Comparison of ENCODE assay signal across 9 cellular contexts in genomic region chr16:71499775-71500364, GRCh38. TPM values are rescaled to one million over a fixed set of nuclear protein-coding genes. Genes with fewer than 3 reads are reported as not detected.
DNase-seq lines count a peak whose midpoint lies in the region; ATAC-seq and TF ChIP-seq lines count a peak whose summit lies in the region.
"Had no signal": no experiment of that assay in that cellular context is flagged by ENCODE, and none has a peak within 500 bp of the region (broad histone marks: within the 10 kb centered on the region; RNA-seq: fewer than 3 reads in every experiment).

No MANE protein-coding gene starts in this region.

- H3K4me1 ChIP-seq in breast epithelium = no peaks in the 10 kb centered on the region

- ATAC-seq in GM18861 (IDR thresholded peaks at IDR 0.05; ENCODE audit: unreplicated experiment) (peak; percentile 70), GM18867 (IDR thresholded peaks at IDR 0.05; ENCODE audit: unreplicated experiment) (no peak)

- no peak overlapping the region for H3K27ac ChIP-seq in breast epithelium

- no peaks in the 10 kb centered on the region for H3K9me3 ChIP-seq in breast epithelium

- DNase-seq in AG20443 (ENCODE audit: low spot score) (peak; percentile 77), NCI-H1092 (lab: John Stamatoyannopoulos, UW) (peak; percentile 39), T-helper 2 cell (peak in 3 of 5 experiments; percentile 12 to 59 (median 16)), breast epithelium (ENCODE audit: low spot score in 2 of 2) (no peak), kidney tubule cell (ENCODE audit: low spot score) (peak; percentile 68)
- DNase-seq in stimulated activated CD4-positive, alpha-beta T cell treated with anti-CD3 and anti-CD28 coated beads, TNF-alpha, amount 100 ng/mL, for 48 hours (ENCODE audit: low read depth in 3 of 3) = peak in 2 of 3 donors; percentile 18 to 35

- peak; percentile 49 to 65 (median 55) for TF ChIP-seq CTCF in breast epithelium (IDR thresholded peaks at IDR 0.05)

- TF ChIP-seq POLR2A in breast epithelium (IDR thresholded peaks at IDR 0.05) = no peak

- H3K27me3 ChIP-seq in breast epithelium = no peaks in the 10 kb centered on the region

- H3K4me3 ChIP-seq in breast epithelium = no peak overlapping the region

- H3K36me3 ChIP-seq in breast epithelium = no peaks in the 10 kb centered on the region

- intact Hi-C loops in breast epithelium (cut with DNase I; ENCODE audit: low total_unique reads) = loop anchor here (10.0 kb wide), 1 partner anchor 1165 kb away; no protein-coding TSS in a partner anchor

RNA-seq across cellular contexts. Expression of gene ZNF19, which starts 10.7 kb away (rescaled TPM):
- total RNA-seq in breast epithelium = 10 to 100 TPM; 16.7 to 20.2 (median 19.5) TPM

RNA-seq across cellular contexts. Expression of gene CHST4, which starts 26.4 kb away (rescaled TPM):
- total RNA-seq in breast epithelium = 1 to 10 TPM in 1 of 3 donors, under 1 TPM in 2; 0.59 to 1.3 (median 0.66) TPM
- total RNA-seq: pulmonary artery endothelial cell had no signal

RNA-seq across cellular contexts. Expression of gene ZNF23, which starts 37.8 kb away (rescaled TPM):
- 10 to 100 TPM in 2 of 3 donors, 1 to 10 TPM in 1; 9.8 to 16.8 (median 11.8) TPM for total RNA-seq in breast epithelium

RNA-seq across cellular contexts. Expression of gene TLE7, which starts 58.0 kb away (rescaled TPM):
- total RNA-seq in breast epithelium = not detected
- total RNA-seq: pulmonary artery endothelial cell had no signal

Comparison
In these comparisons a context has a peak if more than half of its experiments do, and no peak if none do; other contexts are left out.
1. DNase-seq: peak in AG20443 (single experiment), NCI-H1092 (single experiment), T-helper 2 cell (3 of 5), kidney tubule cell (single experiment) and stimulated activated CD4-positive, alpha-beta T cell treated with anti-CD3 and anti-CD28 coated beads, TNF-alpha, amount 100 ng/mL, for 48 hours (2 of 3); none in breast epithelium (0 of 2).